Comparison of ENCODE assay signal across 23 cellular contexts in genomic region chr5:135629164-135629563, GRCh38. TPM values are rescaled to one million over a fixed set of nuclear protein-coding genes. Genes with fewer than 3 reads are reported as not detected.
DNase-seq lines count a peak whose midpoint lies in the region; TF ChIP-seq lines count a peak whose summit lies in the region.
"Had no signal": no experiment of that assay in that cellular context is flagged by ENCODE, and none has a peak within 500 bp of the region (broad histone marks: within the 10 kb centered on the region; RNA-seq: fewer than 3 reads in every experiment).

No MANE protein-coding gene starts in this region.

- no peak for TF ChIP-seq EP300 in esophagus muscularis mucosa (IDR thresholded peaks at IDR 0.05)

- H3K4me1 Mint-ChIP-seq in Caco-2 (ENCODE audit: low read depth, unreplicated experiment): no peaks in the 10 kb centered on the region
- H3K4me1 Mint-ChIP-seq in T-helper 2 cell treated with Interferon-gamma antibody and Interleukin-4, amounts not matched to agents 5 μg/mL and 100 μg/mL, for 36 hours (ENCODE audit: low read depth): no peaks in the 10 kb centered on the region

- peaks cover 10% of the 10 kb centered on the region for H3K27me3 Mint-ChIP-seq in Caco-2 (ENCODE audit: insufficient read depth, unreplicated experiment)
- no peaks in the 10 kb centered on the region for H3K27me3 Mint-ChIP-seq in T-helper 2 cell treated with Interferon-gamma antibody and Interleukin-4, amounts not matched to agents 5 μg/mL and 100 μg/mL, for 36 hours (ENCODE audit: low read depth)

- no peak overlapping the region for H3K4me3 Mint-ChIP-seq in Caco-2 (ENCODE audit: unreplicated experiment)
- no peak overlapping the region for H3K4me3 Mint-ChIP-seq in T-helper 2 cell treated with Interferon-gamma antibody and Interleukin-4, amounts not matched to agents 5 μg/mL and 100 μg/mL, for 36 hours
- H3K4me3 Mint-ChIP-seq: CD4-positive, alpha-beta T cell had no signal

- TF ChIP-seq CTCF in Caco-2 (IDR thresholded peaks at IDR 0.05; ENCODE audit: insufficient read depth in 1 of 2, low read depth in 1 of 2, low read length in 1 of 2, severe bottlenecking in 1 of 2, unreplicated experiment in 1 of 2): no peak
- TF ChIP-seq CTCF in esophagus muscularis mucosa (IDR thresholded peaks at IDR 0.05): no peak
- TF ChIP-seq CTCF in WERI-Rb-1 (IDR thresholded peaks at IDR 0.05; ENCODE audit: low read depth, low read length): no peak

- peaks cover 13% of the 10 kb centered on the region for H3K4me1 ChIP-seq in Caco-2
- peaks cover 87% of the 10 kb centered on the region for H3K4me1 ChIP-seq in SJCRH30
- H3K4me1 ChIP-seq in esophagus muscularis mucosa: peaks cover 0 to 6% (median 2%) of the 10 kb centered on the region in 4 donors
- H3K4me1 ChIP-seq: BE2C had no signal

- H3K36me3 Mint-ChIP-seq in Caco-2 (ENCODE audit: insufficient read depth, unreplicated experiment): peaks cover 7% of the 10 kb centered on the region
- H3K36me3 Mint-ChIP-seq in T-helper 2 cell treated with Interferon-gamma antibody and Interleukin-4, amounts not matched to agents 5 μg/mL and 100 μg/mL, for 36 hours (ENCODE audit: low read depth): no peaks in the 10 kb centered on the region

- no peak overlapping the region for H3K4me3 ChIP-seq in Caco-2 (ENCODE audit: low read depth, low read length)
- no peak overlapping the region for H3K4me3 ChIP-seq in SJCRH30
- H3K4me3 ChIP-seq in esophagus muscularis mucosa: no peak overlapping the region
- no peak overlapping the region for H3K4me3 ChIP-seq in WERI-Rb-1 (ENCODE audit: low read depth, low read length)

- peak overlapping the region; percentile 20; the same call in 1 of the 2 replicates for H3K27ac ChIP-seq in SJCRH30
- H3K27ac ChIP-seq in esophagus muscularis mucosa (replicated peaks in 1 of 4): no peak overlapping the region
- no peak overlapping the region for H3K27ac ChIP-seq in WERI-Rb-1

- TF ChIP-seq POLR2A in esophagus muscularis mucosa (IDR thresholded peaks at IDR 0.05; ENCODE audit: low read depth): no peak

- peak overlapping the region; percentile 36 for H3K27ac Mint-ChIP-seq in Caco-2 (ENCODE audit: unreplicated experiment)
- no peak overlapping the region for H3K27ac Mint-ChIP-seq in T-helper 2 cell treated with Interferon-gamma antibody and Interleukin-4, amounts not matched to agents 5 μg/mL and 100 μg/mL, for 36 hours
- H3K27ac Mint-ChIP-seq: CD4-positive, alpha-beta T cell had no signal

- H3K36me3 ChIP-seq in Caco-2 (ENCODE audit: control insufficient read depth, insufficient read depth, low read length) (no peaks in the 10 kb centered on the region), SJCRH30 (no peaks in the 10 kb centered on the region), esophagus muscularis mucosa (no peaks in the 10 kb centered on the region), WERI-Rb-1 (no peaks in the 10 kb centered on the region)
- H3K36me3 ChIP-seq: BE2C had no signal

- peak in 1 of 2 experiments; percentile 50 for DNase-seq in Caco-2
- peak; percentile 19 to 44 for DNase-seq in SJCRH30
- DNase-seq in esophagus muscularis mucosa (ENCODE audit: extremely low spot score): peak; percentile 55
- DNase-seq in renal cortical epithelial cell (ENCODE audit: low read depth): peak; percentile 54
- DNase-seq in effector CD4-positive, alpha-beta T cell: no peak
- no peak for DNase-seq in T-helper 2 cell treated with Interferon-gamma antibody and Interleukin-4, amounts not matched to agents 5 μg/mL and 100 μg/mL, for 36 hours (ENCODE audit: low spot score)
- no peak for DNase-seq in WERI-Rb-1
- DNase-seq: BE2C; CD4-positive, alpha-beta T cell; COR-L47; DMS153; GOT3; IMR-90; MV-4-11; NCI-H1417; NCI-H1694 treated with DMSO at 0.1 percent for 48 hours; NCI-H2081 treated with DMSO at 0.1 percent for 48 hours; NCI-H2171 treated with DMSO at 0.1 percent for 48 hours; NCI-H446; NCI-H526 had no signal

- H3K27me3 ChIP-seq in Caco-2 (replicated peaks; ENCODE audit: control insufficient read depth, insufficient read depth, low read length): no peaks in the 10 kb centered on the region
- H3K27me3 ChIP-seq in SJCRH30: no peaks in the 10 kb centered on the region
- H3K27me3 ChIP-seq in esophagus muscularis mucosa: no peaks in the 10 kb centered on the region
- peaks cover 63% of the 10 kb centered on the region for H3K27me3 ChIP-seq in WERI-Rb-1 (ENCODE audit: insufficient read depth, low read depth, severe bottlenecking)
- H3K27me3 ChIP-seq: BE2C had no signal

- POLR2A ChIA-PET in Caco-2 (lab: Charles Lee): no interaction called here

- BruUV-seq in Caco-2 (replicated peaks; lab: Mats Ljungman, UMichigan): no TSS peak

- H3K9me3 Mint-ChIP-seq in Caco-2 (ENCODE audit: unreplicated experiment): no peaks in the 10 kb centered on the region
- H3K9me3 Mint-ChIP-seq in T-helper 2 cell treated with Interferon-gamma antibody and Interleukin-4, amounts not matched to agents 5 μg/mL and 100 μg/mL, for 36 hours: no peaks in the 10 kb centered on the region
- H3K9me3 Mint-ChIP-seq: CD4-positive, alpha-beta T cell had no signal

- intact Hi-C loops in Caco-2 (cut with micrococcal nuclease; ENCODE audit: unreplicated experiment) (no loop called here), esophagus muscularis mucosa (cut with DNase I) (no loop called here)

- no peaks in the 10 kb centered on the region for H3K9me3 ChIP-seq in Caco-2
- no peaks in the 10 kb centered on the region for H3K9me3 ChIP-seq in SJCRH30 (replicated peaks)
- H3K9me3 ChIP-seq in esophagus muscularis mucosa: no peaks in the 10 kb centered on the region
- no peaks in the 10 kb centered on the region for H3K9me3 ChIP-seq in WERI-Rb-1 (ENCODE audit: severe bottlenecking)
- H3K9me3 ChIP-seq: BE2C had no signal

- CTCF ChIA-PET in Caco-2 (lab: Charles Lee): no interaction called here

- WGBS in esophagus muscularis mucosa: 62% methylated on average over 4 of the region's 4 CpGs

RNA-seq across cellular contexts. Expression of gene CXCL14, which starts 50.4 kb away (rescaled TPM):
- not detected in 2 replicates for total RNA-seq in Caco-2 (2022)
- total RNA-seq in SJCRH30 (2014; rRNA removed; shearing (Covaris generic)): not detected in 2 replicates
- total RNA-seq in esophagus muscularis mucosa: 1 to 10 TPM in 3 of 4 donors, under 1 TPM in 1; 0.42 to 4.0 (median 2.6) TPM
- total RNA-seq in renal cortical epithelial cell: 0.69 and 51.1 TPM in 2 replicates
- total RNA-seq: A673; CD4-positive, alpha-beta T cell; G401; IMR-90; SK-MEL-5 had no signal

Comparison
In these comparisons a context has a peak if more than half of its experiments do, and no peak if none do; other contexts are left out.
1. DNase-seq: peak in SJCRH30 (2 of 2), esophagus muscularis mucosa (single experiment) and renal cortical epithelial cell (single experiment); none in effector CD4-positive, alpha-beta T cell (single experiment), T-helper 2 cell treated with Interferon-gamma antibody and Interleukin-4, amounts not matched to agents 5 μg/mL and 100 μg/mL, for 36 hours (single experiment) and WERI-Rb-1 (single experiment).